ENCODE assay signal across 27 cellular contexts in genomic region chr5:175056831-175057230, GRCh38.
"Had no signal": no experiment of that assay in that cellular context is flagged by ENCODE, and none has a peak within 500 bp of the region (broad histone marks: within the 10 kb centered on the region; RNA-seq: fewer than 3 reads in every experiment).

No MANE protein-coding gene starts in this region.

- ATAC-seq: effector memory CD8-positive, alpha-beta T cell; esophagus mucosa; foreskin keratinocyte; gastrocnemius medialis; gastroesophageal sphincter; heart left ventricle; heart right ventricle had no signal

- H3K4me1 ChIP-seq: colonic mucosa, foreskin keratinocyte, gastrocnemius medialis had no signal

- H3K9me3 ChIP-seq: colonic mucosa, esophagus squamous epithelium, gastrocnemius medialis, gastroesophageal sphincter, heart left ventricle, heart right ventricle had no signal

- H3K36me3 ChIP-seq: colonic mucosa, esophagus squamous epithelium, gastrocnemius medialis, gastroesophageal sphincter, heart left ventricle, heart right ventricle had no signal

- H3K27ac ChIP-seq: colonic mucosa, coronary artery, dorsolateral prefrontal cortex, epithelial cell of prostate, esophagus squamous epithelium, foreskin keratinocyte, gastrocnemius medialis, gastroesophageal sphincter, heart left ventricle, heart right ventricle had no signal

- H3K4me3 ChIP-seq: colonic mucosa, coronary artery, dorsolateral prefrontal cortex, esophagus squamous epithelium, gastrocnemius medialis, gastroesophageal sphincter, heart left ventricle, heart right ventricle had no signal

- H3K27me3 ChIP-seq: colonic mucosa, dorsolateral prefrontal cortex, esophagus squamous epithelium, foreskin keratinocyte, gastrocnemius medialis had no signal

- DNase-seq: colonic mucosa; cortex of kidney; dermis blood vessel endothelial cell; dorsolateral prefrontal cortex; effector CD4-positive, alpha-beta T cell; effector CD8-positive, alpha-beta T cell; effector memory CD4-positive, alpha-beta T cell; effector memory CD8-positive, alpha-beta T cell; endodermal cell; erythroblast; esophagus squamous epithelium; foreskin fibroblast; foreskin keratinocyte; foreskin melanocyte; gastrocnemius medialis; glutamatergic neuron; head of caudate nucleus; heart left ventricle; heart right ventricle had no signal

- FAIRE-seq: colon, endometrium, endothelial cell of umbilical vein, frontal cortex had no signal
